Comparison of ENCODE assay signal across 23 cellular contexts in genomic region chr3:47899495-47900108, GRCh38.
DNase-seq lines count a peak whose midpoint lies in the region; ATAC-seq and TF ChIP-seq lines count a peak whose summit lies in the region.
"Had no signal": no experiment of that assay in that cellular context is flagged by ENCODE, and none has a peak within 500 bp of the region (broad histone marks: within the 10 kb centered on the region; RNA-seq: fewer than 3 reads in every experiment).

No MANE protein-coding gene starts in this region.

- H3K9me3 Mint-ChIP-seq in progenitor cell of endocrine pancreas (ENCODE audit: low read depth), result no peaks in the 10 kb centered on the region
- H3K9me3 Mint-ChIP-seq in activated CD4-positive, alpha-beta memory T cell treated with anti-CD3 and anti-CD28 coated beads for 36 hours, result no peaks in the 10 kb centered on the region
- H3K9me3 Mint-ChIP-seq: CD4-positive, alpha-beta memory T cell; immature natural killer cell had no signal

- no peaks in the 10 kb centered on the region for H3K27me3 ChIP-seq in foreskin keratinocyte
- H3K27me3 ChIP-seq: tibial nerve had no signal

- intact Hi-C loops in activated CD4-positive, alpha-beta memory T cell treated with anti-CD3 and anti-CD28 coated beads for 36 hours (cut with micrococcal nuclease), result no loop called here

- H3K36me3 Mint-ChIP-seq in progenitor cell of endocrine pancreas (ENCODE audit: insufficient read depth), result peaks cover 15% of the 10 kb centered on the region
- H3K36me3 Mint-ChIP-seq in activated CD4-positive, alpha-beta memory T cell treated with anti-CD3 and anti-CD28 coated beads for 36 hours, result peaks cover 2% of the 10 kb centered on the region

- CTCF ChIA-PET in activated CD4-positive, alpha-beta memory T cell treated with anti-CD3 and anti-CD28 coated beads for 36 hours (lab: Charles Lee), result interaction anchor here (1.3 kb wide), 1 partner anchor 252 kb away, joined by 3 read pairs; no protein-coding TSS in a partner anchor
- CTCF ChIA-PET in RWPE1 (lab: Yijun Ruan, JAX), result interaction anchor here (1.1 kb wide), 1 partner anchor 21 kb away, joined by 3 read pairs; no protein-coding TSS in a partner anchor

- no peak for TF ChIP-seq CTCF in astrocyte of the spinal cord (IDR thresholded peaks at IDR 0.05; ENCODE audit: low read depth, low read length)
- no peak for TF ChIP-seq CTCF in foreskin keratinocyte (conservative IDR thresholded peaks at IDR 0.05)
- TF ChIP-seq CTCF in progenitor cell of endocrine pancreas (IDR thresholded peaks at IDR 0.05; ENCODE audit: unreplicated experiment), result no peak
- TF ChIP-seq CTCF in coronary artery (IDR thresholded peaks at IDR 0.05), result no peak
- TF ChIP-seq CTCF in RWPE1 (conservative IDR thresholded peaks at IDR 0.05; ENCODE audit: low read depth), result no peak

- peaks cover 48% of the 10 kb centered on the region for H3K4me1 Mint-ChIP-seq in progenitor cell of endocrine pancreas (ENCODE audit: low read depth)
- peaks cover 3% of the 10 kb centered on the region for H3K4me1 Mint-ChIP-seq in activated CD4-positive, alpha-beta memory T cell treated with anti-CD3 and anti-CD28 coated beads for 36 hours (ENCODE audit: low read depth)

- peaks cover 4% of the 10 kb centered on the region for H3K4me1 ChIP-seq in foreskin keratinocyte
- H3K4me1 ChIP-seq: tibial nerve had no signal

- peak overlapping the region; percentile 93 for H3K27ac Mint-ChIP-seq in progenitor cell of endocrine pancreas
- H3K27ac Mint-ChIP-seq in activated CD4-positive, alpha-beta memory T cell treated with anti-CD3 and anti-CD28 coated beads for 36 hours, result no peak overlapping the region

- peak overlapping the region; percentile 29 for H3K4me3 Mint-ChIP-seq in progenitor cell of endocrine pancreas (ENCODE audit: low read depth)
- H3K4me3 Mint-ChIP-seq in activated CD4-positive, alpha-beta memory T cell treated with anti-CD3 and anti-CD28 coated beads for 36 hours, result no peak overlapping the region
- H3K4me3 Mint-ChIP-seq: CD4-positive, alpha-beta memory T cell; immature natural killer cell had no signal

- H3K27me3 Mint-ChIP-seq in progenitor cell of endocrine pancreas, result no peaks in the 10 kb centered on the region
- H3K27me3 Mint-ChIP-seq in activated CD4-positive, alpha-beta memory T cell treated with anti-CD3 and anti-CD28 coated beads for 36 hours, result no peaks in the 10 kb centered on the region
- H3K27me3 Mint-ChIP-seq: CD4-positive, alpha-beta memory T cell had no signal

- no peak for ATAC-seq in foreskin keratinocyte
- ATAC-seq: mucosa of descending colon had no signal

- DNase-seq in NCI-H146 (lab: John Stamatoyannopoulos, UW) (peak; percentile 18), NCI-H146 treated with DMSO at 0.1 percent for 48 hours (lab: John Stamatoyannopoulos, UW; ENCODE audit: unreplicated experiment) (no peak), astrocyte of the spinal cord (ENCODE audit: low read depth, low spot score) (peak; percentile 20), foreskin keratinocyte (peak; percentile 53 to 65), progenitor cell of endocrine pancreas (ENCODE audit: low spot score, unreplicated experiment) (no peak), coronary artery (ENCODE audit: low spot score) (no peak), RWPE1 (ENCODE audit: low spot score) (no peak)
- DNase-seq in activated CD4-positive, alpha-beta memory T cell treated with anti-CD3 and anti-CD28 coated beads for 36 hours, result no peak
- DNase-seq: activated CD4-positive, alpha-beta T cell treated with anti-CD3 and anti-CD28 coated beads for 48 hours; activated naive CD4-positive, alpha-beta T cell treated with Interleukin-2 at 50 U/mL for 16 hours; activated T-cell treated with anti-CD3 and anti-CD28 coated beads, Interleukin-2, amount 50 U/mL, for 48 hours; amniotic stem cell; CD4-positive, alpha-beta memory T cell; hippocampal formation; immature natural killer cell; MM.1S; mucosa of descending colon; NCI-H1417 treated with DMSO at 0.1 percent for 48 hours; NCI-H510A treated with DMSO at 0.1 percent for 48 hours; posterior cingulate gyrus; stimulated activated CD8-positive, alpha-beta memory T cell treated with anti-CD3 and anti-CD28 coated beads, Interleukin-4, amount 100 ng/mL, for 48 hours had no signal

- POLR2A ChIA-PET in activated CD4-positive, alpha-beta memory T cell treated with anti-CD3 and anti-CD28 coated beads for 36 hours (lab: Charles Lee), result no interaction called here
- POLR2A ChIA-PET in RWPE1 (lab: Yijun Ruan, JAX; ENCODE audit: low non-redundant PET), result interaction anchor here (0.6 kb wide), 1 partner anchor 18 kb away, joined by 4 read pairs; no protein-coding TSS in a partner anchor

- H3K27ac ChIP-seq in foreskin keratinocyte, result no peak overlapping the region
- no peak overlapping the region for H3K27ac ChIP-seq in coronary artery
- H3K27ac ChIP-seq in RWPE1, result no peak overlapping the region
- H3K27ac ChIP-seq: 22Rv1, tibial nerve had no signal

- in situ Hi-C loops in astrocyte of the spinal cord (cut with HindIII; ENCODE audit: low sequenced_read_pairs), result no loop called here

- H3K4me3 ChIP-seq in astrocyte of the spinal cord (ENCODE audit: low read depth, low read length) (no peak overlapping the region), coronary artery (no peak overlapping the region)
- H3K4me3 ChIP-seq: mucosa of descending colon, tibial nerve had no signal

Comparison
In these comparisons a context has a peak if more than half of its experiments do, and no peak if none do; other contexts are left out.
1. DNase-seq: peak in NCI-H146 (single experiment), astrocyte of the spinal cord (single experiment) and foreskin keratinocyte (2 of 2); none in NCI-H146 treated with DMSO at 0.1 percent for 48 hours (single experiment), progenitor cell of endocrine pancreas (single experiment), coronary artery (single experiment), activated CD4-positive, alpha-beta memory T cell treated with anti-CD3 and anti-CD28 coated beads for 36 hours (single experiment) and RWPE1 (single experiment).